Comparison of ENCODE assay signal across 16 cellular contexts in the genomic region with DNA sequence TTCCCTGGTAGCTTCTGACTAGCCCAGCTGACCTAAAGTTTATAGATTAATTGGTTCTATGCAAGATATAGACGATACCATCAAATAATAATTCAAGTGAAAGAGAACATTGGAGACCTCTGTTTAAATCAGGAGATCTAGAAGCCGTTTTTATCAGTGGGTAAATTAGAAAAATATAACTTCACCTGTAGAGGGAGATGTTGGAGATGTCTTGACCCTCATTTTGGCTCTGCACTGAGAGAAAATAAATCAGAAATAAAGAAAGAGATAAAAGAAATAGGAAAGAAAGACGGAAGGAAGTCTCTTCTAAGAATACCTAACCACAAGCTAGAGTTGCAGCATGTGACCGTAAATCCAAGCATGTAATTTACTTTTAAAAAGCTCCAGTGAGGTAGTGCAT.
DNase-seq lines count a peak whose midpoint lies in the region; TF ChIP-seq lines count a peak whose summit lies in the region.
"Had no signal": no experiment of that assay in that cellular context is flagged by ENCODE, and none has a peak within 500 bp of the region (broad histone marks: within the 10 kb centered on the region; RNA-seq: fewer than 3 reads in every experiment).

No MANE protein-coding gene starts in this region.

- no peaks in the 10 kb centered on the region for H3K27me3 Mint-ChIP-seq in activated naive CD4-positive, alpha-beta T cell treated with anti-CD3 and anti-CD28 coated beads, Interleukin-2, amount 10 ng/mL, durations not matched to agents 7 days and 5 days
- H3K27me3 Mint-ChIP-seq: activated CD4-positive, alpha-beta memory T cell treated with anti-CD3 and anti-CD28 coated beads for 36 hours had no signal

- H3K27ac ChIP-seq in A673 (ENCODE audit: low read depth, low read length, poor library complexity, severe bottlenecking) (no peak overlapping the region), iPS DF 6.9 (ENCODE audit: low read length) (no peak overlapping the region), esophagus muscularis mucosa (replicated peaks in 1 of 4) (no peak overlapping the region)

- POLR2A ChIA-PET in A673 (lab: Charles Lee; ENCODE audit: low non-redundant PET): no interaction called here

- H3K4me3 ChIP-seq in A673 (ENCODE audit: low read depth, low read length, poor library complexity, severe bottlenecking) (no peak overlapping the region), adipocyte (ENCODE audit: low read length) (no peak overlapping the region), iPS DF 6.9 (ENCODE audit: low read length) (no peak overlapping the region), esophagus muscularis mucosa (no peak overlapping the region)

- TF ChIP-seq EP300 in esophagus muscularis mucosa (IDR thresholded peaks at IDR 0.05): no peak

- H3K4me1 Mint-ChIP-seq in activated naive CD4-positive, alpha-beta T cell treated with anti-CD3 and anti-CD28 coated beads, Interleukin-2, amount 10 ng/mL, durations not matched to agents 7 days and 5 days: no peaks in the 10 kb centered on the region
- H3K4me1 Mint-ChIP-seq: stimulated activated effector memory CD8-positive, alpha-beta T cell treated with anti-CD3 and anti-CD28 coated beads, Interleukin-12 subunit alpha, Interleukin-12 subunit beta, amount 100 ng/mL, for 72 hours had no signal

- TF ChIP-seq CTCF in A673 (conservative IDR thresholded peaks at IDR 0.05; ENCODE audit: low read depth, low read length) (peak; percentile 34; the same call in 1 of the 2 replicates), esophagus muscularis mucosa (IDR thresholded peaks at IDR 0.05) (no peak)

- DNase-seq in A673 (ENCODE audit: low spot score) (peak; percentile 8), HuH-7 (ENCODE audit: low spot score) (peak; percentile 5), adipocyte (ENCODE audit: low read depth) (peak; percentile 14), iPS DF 6.9 (ENCODE audit: low read depth, low spot score) (peak; percentile 2), esophagus muscularis mucosa (ENCODE audit: extremely low spot score) (no peak), T-helper 2 cell (no peak), cerebellar nuclear complex (lab: John Stamatoyannopoulos, UW) (no peak)
- DNase-seq in activated naive CD4-positive, alpha-beta T cell treated with anti-CD3 and anti-CD28 coated beads, Interleukin-2, amount 10 ng/mL, durations not matched to agents 7 days and 5 days: no peak
- DNase-seq: activated CD4-positive, alpha-beta memory T cell treated with anti-CD3 and anti-CD28 coated beads for 36 hours; activated gamma-delta T cell treated with Interleukin-2 at 50 U/mL for 16 hours; central memory CD4-positive, alpha-beta T cell; DND-41; erythroblast; stimulated activated CD4-positive, alpha-beta T cell treated with anti-CD3 and anti-CD28 coated beads, Interleukin-2, amount 100 ng/mL, for 48 hours; T-helper 9 cell had no signal

- no TSS peak for BruUV-seq in A673 (replicated peaks; lab: Mats Ljungman, UMichigan)

- H3K4me3 Mint-ChIP-seq in activated naive CD4-positive, alpha-beta T cell treated with anti-CD3 and anti-CD28 coated beads, Interleukin-2, amount 10 ng/mL, durations not matched to agents 7 days and 5 days: no peak overlapping the region
- H3K4me3 Mint-ChIP-seq: activated CD4-positive, alpha-beta memory T cell treated with anti-CD3 and anti-CD28 coated beads for 36 hours; stimulated activated effector memory CD8-positive, alpha-beta T cell treated with anti-CD3 and anti-CD28 coated beads, Interleukin-12 subunit alpha, Interleukin-12 subunit beta, amount 100 ng/mL, for 72 hours had no signal

- H3K4me1 ChIP-seq in A673 (ENCODE audit: insufficient read depth, low read length, poor library complexity, severe bottlenecking): no peaks in the 10 kb centered on the region
- H3K4me1 ChIP-seq in adipocyte (ENCODE audit: control insufficient read depth, insufficient read depth, low read length): no peaks in the 10 kb centered on the region
- H3K4me1 ChIP-seq in iPS DF 6.9 (ENCODE audit: control insufficient read depth, insufficient read depth, low read length): no peaks in the 10 kb centered on the region
- no peaks in the 10 kb centered on the region for H3K4me1 ChIP-seq in esophagus muscularis mucosa

- intact Hi-C loops in A673 (cut with micrococcal nuclease; ENCODE audit: unreplicated experiment): loop anchor here (10.0 kb wide), 1 partner anchor 320 kb away; no protein-coding TSS in a partner anchor
- intact Hi-C loops in esophagus muscularis mucosa (cut with DNase I): no loop called here

- no peaks in the 10 kb centered on the region for H3K36me3 Mint-ChIP-seq in activated naive CD4-positive, alpha-beta T cell treated with anti-CD3 and anti-CD28 coated beads, Interleukin-2, amount 10 ng/mL, durations not matched to agents 7 days and 5 days
- H3K36me3 Mint-ChIP-seq: activated CD4-positive, alpha-beta memory T cell treated with anti-CD3 and anti-CD28 coated beads for 36 hours; stimulated activated effector memory CD8-positive, alpha-beta T cell treated with anti-CD3 and anti-CD28 coated beads, Interleukin-12 subunit alpha, Interleukin-12 subunit beta, amount 100 ng/mL, for 72 hours had no signal

- no peak overlapping the region for H3K9ac ChIP-seq in adipocyte (ENCODE audit: low read length)

- H3K9me3 Mint-ChIP-seq in activated naive CD4-positive, alpha-beta T cell treated with anti-CD3 and anti-CD28 coated beads, Interleukin-2, amount 10 ng/mL, durations not matched to agents 7 days and 5 days: peaks cover 5% of the 10 kb centered on the region

- no peaks in the 10 kb centered on the region for H3K27me3 ChIP-seq in A673 (replicated peaks; ENCODE audit: insufficient read depth, low read depth, low read length, poor library complexity)
- H3K27me3 ChIP-seq in adipocyte (replicated peaks; ENCODE audit: control insufficient read depth, insufficient read depth, low read length): no peaks in the 10 kb centered on the region
- no peaks in the 10 kb centered on the region for H3K27me3 ChIP-seq in iPS DF 6.9 (ENCODE audit: control insufficient read depth, insufficient read depth, low read length)
- H3K27me3 ChIP-seq in esophagus muscularis mucosa: no peaks in the 10 kb centered on the region

- no peaks in the 10 kb centered on the region for H3K9me3 ChIP-seq in A673 (ENCODE audit: low read depth, low read length, poor library complexity, severe bottlenecking)
- H3K9me3 ChIP-seq in adipocyte (ENCODE audit: control insufficient read depth, low read length): no peaks in the 10 kb centered on the region
- no peaks in the 10 kb centered on the region for H3K9me3 ChIP-seq in iPS DF 6.9 (ENCODE audit: control insufficient read depth, insufficient read depth, low read length)
- no peaks in the 10 kb centered on the region for H3K9me3 ChIP-seq in esophagus muscularis mucosa

- H3K36me3 ChIP-seq in A673 (ENCODE audit: insufficient read depth, low read length, poor library complexity, severe bottlenecking) (no peaks in the 10 kb centered on the region), adipocyte (ENCODE audit: control insufficient read depth, insufficient read depth, low read length, severe bottlenecking) (no peaks in the 10 kb centered on the region), iPS DF 6.9 (ENCODE audit: control insufficient read depth, insufficient read depth, low read length) (no peaks in the 10 kb centered on the region), esophagus muscularis mucosa (no peaks in the 10 kb centered on the region)

- no CpG with 5 or more reads among the region's 4 CpGs for WGBS in iPS DF 6.9 (ENCODE audit: insufficient coverage, insufficient read length)
- 79% methylated on average over 4 of the region's 4 CpGs for WGBS in esophagus muscularis mucosa

- CTCF ChIA-PET in A673 (lab: Charles Lee): no interaction called here
- CTCF ChIA-PET in activated naive CD4-positive, alpha-beta T cell treated with anti-CD3 and anti-CD28 coated beads, Interleukin-2, amount 10 ng/mL, durations not matched to agents 7 days and 5 days (lab: Charles Lee): no interaction called here

- no peak for TF ChIP-seq POLR2A in esophagus muscularis mucosa (IDR thresholded peaks at IDR 0.05; ENCODE audit: low read depth)

- no peak overlapping the region for H3K27ac Mint-ChIP-seq in activated naive CD4-positive, alpha-beta T cell treated with anti-CD3 and anti-CD28 coated beads, Interleukin-2, amount 10 ng/mL, durations not matched to agents 7 days and 5 days
- H3K27ac Mint-ChIP-seq: activated CD4-positive, alpha-beta memory T cell treated with anti-CD3 and anti-CD28 coated beads for 36 hours; stimulated activated effector memory CD8-positive, alpha-beta T cell treated with anti-CD3 and anti-CD28 coated beads, Interleukin-12 subunit alpha, Interleukin-12 subunit beta, amount 100 ng/mL, for 72 hours had no signal

Comparison
In these comparisons a context has a peak if more than half of its experiments do, and no peak if none do; other contexts are left out.
1. DNase-seq: peak in A673 (single experiment), HuH-7 (single experiment), adipocyte (single experiment) and iPS DF 6.9 (single experiment); none in esophagus muscularis mucosa (single experiment), T-helper 2 cell (0 of 5), cerebellar nuclear complex (0 of 2) and activated naive CD4-positive, alpha-beta T cell treated with anti-CD3 and anti-CD28 coated beads, Interleukin-2, amount 10 ng/mL, durations not matched to agents 7 days and 5 days (single experiment).